ENCODE assay signal across 1 cellular context in the genomic region with DNA sequence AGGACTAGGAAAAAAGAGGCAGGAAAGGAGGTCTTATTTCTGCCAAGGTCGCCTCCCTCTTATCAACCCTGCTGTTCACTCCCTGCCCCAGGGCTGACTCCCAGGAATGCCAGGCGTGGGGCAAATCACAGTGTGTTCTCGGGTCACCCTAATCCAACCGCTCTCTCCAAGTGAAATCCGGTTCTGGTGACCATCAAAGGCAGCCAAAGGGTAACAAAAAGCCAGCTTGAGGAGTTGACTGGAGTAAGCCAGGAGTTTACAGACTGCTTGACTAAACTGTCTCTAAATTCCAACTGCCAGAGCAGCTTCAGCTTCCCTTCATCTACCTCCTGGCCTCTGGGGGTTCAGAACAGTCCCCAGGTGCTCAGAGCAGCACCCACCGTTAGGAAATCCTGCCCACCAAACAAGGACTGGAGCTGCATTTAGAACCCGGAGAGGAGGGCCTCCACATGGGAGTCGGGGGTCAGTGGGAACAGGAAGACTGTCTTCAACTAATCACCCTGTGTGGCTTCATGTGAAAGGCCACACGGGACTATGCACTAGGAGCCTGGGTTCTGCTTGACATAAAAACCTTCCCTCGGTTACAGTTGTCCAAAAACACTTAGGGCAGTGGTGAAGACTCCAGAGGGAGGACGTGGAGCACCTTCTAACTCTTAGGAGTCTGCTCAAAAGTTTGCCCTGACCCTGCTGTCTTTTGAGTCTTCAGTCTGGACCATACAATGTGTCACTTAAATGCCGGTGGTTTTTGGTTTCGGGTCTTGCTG.
TF ChIP-seq lines count a peak whose summit lies in the region.

No MANE protein-coding gene starts in this region.

TF ChIP-seq in HepG2, 621 proteins besides CTCF, POLR2A, EP300 and RAD21 (continued from another document and continues in another):
- TF ChIP-seq ZNF841 (CRISPR knock-in tag; IDR thresholded peaks at IDR 0.05; ENCODE audit: borderline replicate concordance) (no peak), ZNF230 (CRISPR knock-in tag; IDR thresholded peaks at IDR 0.05) (0 out of 2 replicates have a peak, but pooled peaks have one; percentile 25), ZNF292 (CRISPR knock-in tag; IDR thresholded peaks at IDR 0.05; ENCODE audit: borderline replicate concordance, low read depth) (no peak; the same call in none of the 2 replicates), ARNT2 (CRISPR knock-in tag; IDR thresholded peaks at IDR 0.05; ENCODE audit: low read depth) (0 out of 2 replicates have a peak, but pooled peaks have one; percentile 40), ZNF350 (CRISPR knock-in tag; IDR thresholded peaks at IDR 0.05; ENCODE audit: borderline replicate concordance, low read depth) (0 out of 2 replicates have a peak, but pooled peaks have one; percentile 1), HINFP (CRISPR knock-in tag; IDR thresholded peaks at IDR 0.05; ENCODE audit: low read depth) (0 out of 2 replicates have a peak, but pooled peaks have one; percentile 53), ISX (CRISPR knock-in tag; conservative IDR thresholded peaks at IDR 0.05) (no peak), GATAD2A (CRISPR knock-in tag; IDR thresholded peaks at IDR 0.05) (no peak), SNAPC2 (CRISPR knock-in tag; IDR thresholded peaks at IDR 0.05) (no peak), ZNF616 (CRISPR knock-in tag; IDR thresholded peaks at IDR 0.05; ENCODE audit: low read depth) (no peak), ESRRA (CRISPR knock-in tag; IDR thresholded peaks at IDR 0.05; ENCODE audit: low read depth) (no peak; the same call in 1 of the 2 replicates), PHF20 (CRISPR knock-in tag; IDR thresholded peaks at IDR 0.05) (0 out of 2 replicates have a peak, but pooled peaks have one; percentile 19), PCBP2 (optimal IDR thresholded peaks at IDR 0.05; ENCODE audit: low read depth, low read length, poor library complexity, severe bottlenecking) (no peak), BORCS8-MEF2B (CRISPR knock-in tag; IDR thresholded peaks at IDR 0.05) (no peak; the same call in 1 of the 2 replicates), SRY (CRISPR knock-in tag; IDR thresholded peaks at IDR 0.05) (0 out of 2 replicates have a peak, but pooled peaks have one; percentile 1), ZNF7 (CRISPR knock-in tag; IDR thresholded peaks at IDR 0.05) (0 out of 2 replicates have a peak, but pooled peaks have one; percentile 4), MXD3 (CRISPR knock-in tag; IDR thresholded peaks at IDR 0.05) (no peak), ZNF737 (CRISPR knock-in tag; IDR thresholded peaks at IDR 0.05; ENCODE audit: borderline replicate concordance) (0 out of 2 replicates have a peak, but pooled peaks have one; percentile 22), ZNF614 (CRISPR knock-in tag; IDR thresholded peaks at IDR 0.05; ENCODE audit: borderline replicate concordance) (no peak), SOX5 (CRISPR knock-in tag; IDR thresholded peaks at IDR 0.05; ENCODE audit: borderline replicate concordance) (no peak), ZMYM3 (CRISPR knock-in tag; IDR thresholded peaks at IDR 0.05) (no peak; the same call in 1 of the 2 replicates), NCOA1 (CRISPR knock-in tag; IDR thresholded peaks at IDR 0.05) (no peak), SIX1 (CRISPR knock-in tag; IDR thresholded peaks at IDR 0.05; ENCODE audit: borderline replicate concordance) (no peak), AKAP8 (CRISPR knock-in tag; IDR thresholded peaks at IDR 0.05) (no peak), MYPOP (CRISPR knock-in tag; IDR thresholded peaks at IDR 0.05) (0 out of 2 replicates have a peak, but pooled peaks have one; percentile 8), FOXA1 (IDR thresholded peaks at IDR 0.05) (no peak), FOXA1 (CRISPR knock-in tag; IDR thresholded peaks at IDR 0.05) (no peak), ZNF619 (CRISPR knock-in tag; IDR thresholded peaks at IDR 0.05) (no peak), HES4 (CRISPR knock-in tag; IDR thresholded peaks at IDR 0.05; ENCODE audit: borderline replicate concordance) (0 out of 2 replicates have a peak, but pooled peaks have one; percentile 4), NFE2 (CRISPR knock-in tag; IDR thresholded peaks at IDR 0.05) (no peak), TBP (CRISPR knock-in tag; IDR thresholded peaks at IDR 0.05) (no peak), ZNF773 (CRISPR knock-in tag; IDR thresholded peaks at IDR 0.05; ENCODE audit: borderline replicate concordance) (no peak), ZNF274 (CRISPR knock-in tag; IDR thresholded peaks at IDR 0.05) (0 out of 2 replicates have a peak, but pooled peaks have one; percentile 24), ZNF703 (CRISPR knock-in tag; IDR thresholded peaks at IDR 0.05; ENCODE audit: borderline replicate concordance) (no peak), NFYB (CRISPR knock-in tag; IDR thresholded peaks at IDR 0.05) (no peak), SP4 (CRISPR knock-in tag; IDR thresholded peaks at IDR 0.05) (0 out of 2 replicates have a peak, but pooled peaks have one; percentile 41), ARID4A (CRISPR knock-in tag; IDR thresholded peaks at IDR 0.05; ENCODE audit: borderline replicate concordance) (no peak), XBP1 (CRISPR knock-in tag; IDR thresholded peaks at IDR 0.05) (no peak), SETDB1 (CRISPR knock-in tag; IDR thresholded peaks at IDR 0.05; ENCODE audit: borderline replicate concordance) (no peak), ATF7-NPFF (CRISPR knock-in tag; IDR thresholded peaks at IDR 0.05; ENCODE audit: low read depth) (no peak; the same call in 1 of the 2 replicates), JDP2 (CRISPR knock-in tag; IDR thresholded peaks at IDR 0.05; ENCODE audit: borderline replicate concordance) (no peak), SOX13 (IDR thresholded peaks at IDR 0.05) (no peak), SOX13 (CRISPR knock-in tag; conservative IDR thresholded peaks at IDR 0.05 in 1 of 2, IDR thresholded peaks at IDR 0.05 in 1 of 2) (no peak), MAX (IDR thresholded peaks at IDR 0.05) (peak; percentile 28), ZNF441 (CRISPR knock-in tag; IDR thresholded peaks at IDR 0.05; ENCODE audit: borderline replicate concordance) (no peak), HOXA5 (CRISPR knock-in tag; IDR thresholded peaks at IDR 0.05) (no peak), YEATS2 (CRISPR knock-in tag; IDR thresholded peaks at IDR 0.05; ENCODE audit: borderline replicate concordance) (0 out of 2 replicates have a peak, but pooled peaks have one; percentile 14), KLF12 (CRISPR knock-in tag; IDR thresholded peaks at IDR 0.05; ENCODE audit: borderline replicate concordance) (no peak)
- TF ChIP-seq, protein P1, sequence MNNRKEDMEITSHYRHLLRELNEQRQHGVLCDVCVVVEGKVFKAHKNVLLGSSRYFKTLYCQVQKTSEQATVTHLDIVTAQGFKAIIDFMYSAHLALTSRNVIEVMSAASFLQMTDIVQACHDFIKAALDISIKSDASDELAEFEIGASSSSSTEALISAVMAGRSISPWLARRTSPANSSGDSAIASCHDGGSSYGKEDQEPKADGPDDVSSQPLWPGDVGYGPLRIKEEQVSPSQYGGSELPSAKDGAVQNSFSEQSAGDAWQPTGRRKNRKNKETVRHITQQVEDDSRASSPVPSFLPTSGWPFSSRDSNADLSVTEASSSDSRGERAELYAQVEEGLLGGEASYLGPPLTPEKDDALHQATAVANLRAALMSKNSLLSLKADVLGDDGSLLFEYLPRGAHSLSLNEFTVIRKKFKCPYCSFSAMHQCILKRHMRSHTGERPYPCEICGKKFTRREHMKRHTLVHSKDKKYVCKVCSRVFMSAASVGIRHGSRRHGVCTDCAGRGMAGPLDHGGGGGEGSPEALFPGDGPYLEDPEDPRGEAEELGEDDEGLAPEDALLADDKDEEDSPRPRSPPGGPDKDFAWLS (CRISPR knock-in tag; IDR thresholded peaks at IDR 0.05; ENCODE audit: borderline replicate concordance): no peak
- TF ChIP-seq, protein P2, sequence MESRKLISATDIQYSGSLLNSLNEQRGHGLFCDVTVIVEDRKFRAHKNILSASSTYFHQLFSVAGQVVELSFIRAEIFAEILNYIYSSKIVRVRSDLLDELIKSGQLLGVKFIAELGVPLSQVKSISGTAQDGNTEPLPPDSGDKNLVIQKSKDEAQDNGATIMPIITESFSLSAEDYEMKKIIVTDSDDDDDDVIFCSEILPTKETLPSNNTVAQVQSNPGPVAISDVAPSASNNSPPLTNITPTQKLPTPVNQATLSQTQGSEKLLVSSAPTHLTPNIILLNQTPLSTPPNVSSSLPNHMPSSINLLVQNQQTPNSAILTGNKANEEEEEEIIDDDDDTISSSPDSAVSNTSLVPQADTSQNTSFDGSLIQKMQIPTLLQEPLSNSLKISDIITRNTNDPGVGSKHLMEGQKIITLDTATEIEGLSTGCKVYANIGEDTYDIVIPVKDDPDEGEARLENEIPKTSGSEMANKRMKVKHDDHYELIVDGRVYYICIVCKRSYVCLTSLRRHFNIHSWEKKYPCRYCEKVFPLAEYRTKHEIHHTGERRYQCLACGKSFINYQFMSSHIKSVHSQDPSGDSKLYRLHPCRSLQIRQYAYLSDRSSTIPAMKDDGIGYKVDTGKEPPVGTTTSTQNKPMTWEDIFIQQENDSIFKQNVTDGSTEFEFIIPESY (CRISPR knock-in tag; IDR thresholded peaks at IDR 0.05): no peak
- TF ChIP-seq, protein P3, sequence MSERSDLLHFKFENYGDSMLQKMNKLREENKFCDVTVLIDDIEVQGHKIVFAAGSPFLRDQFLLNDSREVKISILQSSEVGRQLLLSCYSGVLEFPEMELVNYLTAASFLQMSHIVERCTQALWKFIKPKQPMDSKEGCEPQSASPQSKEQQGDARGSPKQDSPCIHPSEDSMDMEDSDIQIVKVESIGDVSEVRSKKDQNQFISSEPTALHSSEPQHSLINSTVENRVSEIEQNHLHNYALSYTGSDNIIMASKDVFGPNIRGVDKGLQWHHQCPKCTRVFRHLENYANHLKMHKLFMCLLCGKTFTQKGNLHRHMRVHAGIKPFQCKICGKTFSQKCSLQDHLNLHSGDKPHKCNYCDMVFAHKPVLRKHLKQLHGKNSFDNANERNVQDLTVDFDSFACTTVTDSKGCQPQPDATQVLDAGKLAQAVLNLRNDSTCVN (CRISPR knock-in tag; IDR thresholded peaks at IDR 0.05; ENCODE audit: borderline replicate concordance): 0 out of 2 replicates have a peak, but pooled peaks have one; percentile 5
- TF ChIP-seq, protein P4, sequence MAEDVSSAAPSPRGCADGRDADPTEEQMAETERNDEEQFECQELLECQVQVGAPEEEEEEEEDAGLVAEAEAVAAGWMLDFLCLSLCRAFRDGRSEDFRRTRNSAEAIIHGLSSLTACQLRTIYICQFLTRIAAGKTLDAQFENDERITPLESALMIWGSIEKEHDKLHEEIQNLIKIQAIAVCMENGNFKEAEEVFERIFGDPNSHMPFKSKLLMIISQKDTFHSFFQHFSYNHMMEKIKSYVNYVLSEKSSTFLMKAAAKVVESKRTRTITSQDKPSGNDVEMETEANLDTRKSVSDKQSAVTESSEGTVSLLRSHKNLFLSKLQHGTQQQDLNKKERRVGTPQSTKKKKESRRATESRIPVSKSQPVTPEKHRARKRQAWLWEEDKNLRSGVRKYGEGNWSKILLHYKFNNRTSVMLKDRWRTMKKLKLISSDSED (CRISPR knock-in tag; IDR thresholded peaks at IDR 0.05): no peak
